Comparison of ENCODE assay signal across 32 cellular contexts in genomic region chr6:45105170-45105820, GRCh38.
DNase-seq lines count a peak whose midpoint lies in the region; ATAC-seq and TF ChIP-seq lines count a peak whose summit lies in the region.
"Had no signal": no experiment of that assay in that cellular context is flagged by ENCODE, and none has a peak within 500 bp of the region (broad histone marks: within the 10 kb centered on the region; RNA-seq: fewer than 3 reads in every experiment).

No MANE protein-coding gene starts in this region.

- peaks cover 3% of the 10 kb centered on the region for H3K9me3 ChIP-seq in skeletal muscle satellite cell (replicated peaks; ENCODE audit: low read length)
- no peaks in the 10 kb centered on the region for H3K9me3 ChIP-seq in vagina
- H3K9me3 ChIP-seq: BE2C, right atrium auricular region, spleen, tibial artery had no signal

- H3K36me3 ChIP-seq in skeletal muscle satellite cell (ENCODE audit: insufficient read depth, low read length) (no peaks in the 10 kb centered on the region), vagina (no peaks in the 10 kb centered on the region)
- H3K36me3 ChIP-seq: BE2C, cardiac muscle cell, heart right ventricle, neural progenitor cell, right atrium auricular region, tibial artery had no signal

- H3K27me3 ChIP-seq in skeletal muscle satellite cell (ENCODE audit: control insufficient read depth, insufficient read depth, low read length) (no peaks in the 10 kb centered on the region), vagina (no peaks in the 10 kb centered on the region)
- H3K27me3 ChIP-seq: BE2C, cardiac muscle cell, foreskin keratinocyte, heart right ventricle, neural progenitor cell, right atrium auricular region, spleen, tibial artery had no signal

- intact Hi-C loops in vagina (cut with DNase I), result no loop called here

- H3K27ac ChIP-seq in vagina, result no peak overlapping the region
- no peak overlapping the region for H3K27ac ChIP-seq in caudate nucleus (ENCODE audit: low read depth, low read length)
- H3K27ac ChIP-seq: cardiac muscle cell, foreskin keratinocyte, heart right ventricle, neural progenitor cell, right atrium auricular region, spleen, tibial artery had no signal

- no peak for TF ChIP-seq POLR2A in vagina (IDR thresholded peaks at IDR 0.05)

- H3K4me1 ChIP-seq in skeletal muscle satellite cell (ENCODE audit: control insufficient read depth, insufficient read depth, low read length) (peaks cover 14% of the 10 kb centered on the region), vagina (no peaks in the 10 kb centered on the region)
- H3K4me1 ChIP-seq: BE2C, foreskin keratinocyte, heart right ventricle, neural progenitor cell, right atrium auricular region, spleen, tibial artery had no signal

- no peak overlapping the region for H3K4me3 ChIP-seq in choroid plexus epithelial cell (ENCODE audit: low read depth, low read length)
- H3K4me3 ChIP-seq in skeletal muscle satellite cell (ENCODE audit: low read length), result no peak overlapping the region
- no peak overlapping the region for H3K4me3 ChIP-seq in vagina
- H3K4me3 ChIP-seq: cardiac muscle cell, heart right ventricle, neural progenitor cell, right atrium auricular region, spleen, tibial artery had no signal

- no peak for ATAC-seq in GM18867 (IDR thresholded peaks at IDR 0.05; ENCODE audit: unreplicated experiment)
- ATAC-seq: activated T-helper 17 cell treated with anti-CD3 and anti-CD28 coated beads, Interleukin-2, amount 50 U/mL, for 72 hours; CD8-positive, alpha-beta T cell; foreskin keratinocyte; HCT116; heart right ventricle had no signal

- no peak overlapping the region for H3K9ac ChIP-seq in skeletal muscle satellite cell (ENCODE audit: low read depth, low read length)
- H3K9ac ChIP-seq: neural progenitor cell had no signal

- H3K4me2 ChIP-seq in skeletal muscle satellite cell (ENCODE audit: low read length), result peak overlapping the region; percentile 38
- H3K4me2 ChIP-seq: neural progenitor cell had no signal

- DNase-seq in GM03348 (ENCODE audit: low spot score) (peak; percentile 6), LHCN-M2 (ENCODE audit: low read depth) (peak; percentile 42), choroid plexus epithelial cell (ENCODE audit: low read depth) (peak; percentile 66), vagina (ENCODE audit: extremely low spot score in 2 of 2) (no peak), NCI-H128 (lab: John Stamatoyannopoulos, UW; ENCODE audit: unreplicated experiment) (no peak), caudate nucleus (lab: John Stamatoyannopoulos, UW) (no peak)
- DNase-seq: activated CD4-positive, alpha-beta memory T cell treated with anti-CD3 and anti-CD28 coated beads, Interleukin-2, amount 10 ng/mL, durations not matched to agents 7 days and 5 days; activated CD4-positive, CD25-positive, alpha-beta regulatory T cell treated with anti-CD3 and anti-CD28 coated beads, Interleukin-2, amount 50 U/mL, for 72 hours; activated naive CD4-positive, alpha-beta T cell treated with anti-CD3 and anti-CD28 coated beads, Interleukin-2, amount 10 ng/mL, durations not matched to agents 7 days and 5 days; amygdala; BE2C; CD8-positive, alpha-beta T cell; cortex of kidney; erythroblast; foreskin keratinocyte; heart right ventricle; NCI-H1436; NCI-H2081; NCI-H2227 treated with DMSO at 0.1 percent for 48 hours; NCI-H526; posterior cingulate gyrus; Right ventricle myocardium superior; spleen; stimulated activated CD8-positive, alpha-beta memory T cell treated with anti-CD3 and anti-CD28 coated beads, Interleukin-4, amount 100 ng/mL, for 48 hours; tibial artery had no signal

- TF ChIP-seq CTCF in choroid plexus epithelial cell (conservative IDR thresholded peaks at IDR 0.05; ENCODE audit: low read depth, low read length), result no peak
- no peak for TF ChIP-seq CTCF in vagina (IDR thresholded peaks at IDR 0.05)

Comparison
In these comparisons a context has a peak if more than half of its experiments do, and no peak if none do; other contexts are left out.
1. DNase-seq: peak in GM03348 (single experiment), LHCN-M2 (single experiment) and choroid plexus epithelial cell (single experiment); none in vagina (0 of 2), NCI-H128 (single experiment) and caudate nucleus (0 of 61).